ENCODE assay signal across 31 cellular contexts in the genomic region with DNA sequence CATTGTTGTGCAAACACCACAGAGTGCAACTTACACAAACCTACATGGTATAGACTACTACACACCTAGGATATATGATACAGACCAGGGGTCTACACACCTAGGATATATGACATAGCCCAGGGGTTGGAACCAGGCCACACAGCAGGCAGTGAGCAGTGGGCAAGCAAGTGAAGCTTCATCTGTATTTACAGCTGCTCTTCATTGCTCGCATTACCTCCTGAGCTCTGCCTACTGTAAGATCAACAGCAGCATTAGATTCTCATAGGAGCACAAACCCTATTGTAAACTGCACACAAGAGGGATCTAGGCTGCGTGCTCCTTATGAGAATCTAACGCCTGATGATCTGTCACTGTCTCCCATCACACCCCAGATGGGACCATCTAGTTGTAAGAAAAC.
"Had no signal": no experiment of that assay in that cellular context is flagged by ENCODE, and none has a peak within 500 bp of the region (broad histone marks: within the 10 kb centered on the region; RNA-seq: fewer than 3 reads in every experiment).

No MANE protein-coding gene starts in this region.

- H3K27me3 ChIP-seq: dorsolateral prefrontal cortex, esophagus squamous epithelium, gastrocnemius medialis, heart left ventricle, hepatocyte, left lung had no signal

- DNase-seq: dermis blood vessel endothelial cell; dorsolateral prefrontal cortex; effector CD8-positive, alpha-beta T cell; effector memory CD8-positive, alpha-beta T cell; endodermal cell; erythroblast; esophagus squamous epithelium; foreskin fibroblast; foreskin melanocyte; gastrocnemius medialis; glutamatergic neuron; heart left ventricle; hypothalamus; immature natural killer cell; islet precursor cell; kidney; kidney glomerular epithelial cell; left cardiac atrium; left lung; left ventricle myocardium superior; lower lobe of right lung; mesenchymal stem cell; mucosa of descending colon; naive B cell; naive thymus-derived CD8-positive, alpha-beta T cell had no signal

- H3K4me1 ChIP-seq: gastrocnemius medialis, left lung, lower lobe of right lung had no signal

- H3K27ac ChIP-seq: coronary artery, dorsolateral prefrontal cortex, epithelial cell of prostate, esophagus squamous epithelium, gastrocnemius medialis, heart left ventricle, hepatocyte, left lung, lower lobe of right lung had no signal

- H3K36me3 ChIP-seq: gastrocnemius medialis, lower lobe of right lung had no signal

- ATAC-seq: effector memory CD8-positive, alpha-beta T cell; esophagus mucosa; gastrocnemius medialis; heart left ventricle; left cardiac atrium; left lung; left ventricle myocardium superior; lower lobe of right lung; mucosa of descending colon; naive thymus-derived CD8-positive, alpha-beta T cell had no signal

- FAIRE-seq: colon, endometrium, kidney had no signal

- H3K4me3 ChIP-seq: coronary artery, dorsolateral prefrontal cortex, esophagus squamous epithelium, gastrocnemius medialis, heart left ventricle, hepatocyte, left lung, lower lobe of right lung, mucosa of descending colon had no signal

- H3K9me3 ChIP-seq: esophagus squamous epithelium, gastrocnemius medialis, heart left ventricle, left lung, lower lobe of right lung, mucosa of descending colon had no signal

- H3K4me2 ChIP-seq: hepatocyte had no signal

- H2AFZ ChIP-seq: hepatocyte had no signal
